ENCODE assay signal across 12 cellular contexts in genomic region chr5:139390639-139391569, GRCh38. TPM values are rescaled to one million over a fixed set of nuclear protein-coding genes. Genes with fewer than 3 reads are reported as not detected.
DNase-seq lines count a peak whose midpoint lies in the region; ATAC-seq and TF ChIP-seq lines count a peak whose summit lies in the region.
"Had no signal": no experiment of that assay in that cellular context is flagged by ENCODE, and none has a peak within 500 bp of the region (broad histone marks: within the 10 kb centered on the region; RNA-seq: fewer than 3 reads in every experiment).

No MANE protein-coding gene starts in this region.

- H3K9me3 ChIP-seq in muscle layer of duodenum (ENCODE audit: control insufficient read depth in 1 of 2, low read length in 2 of 2): no peaks in the 10 kb centered on the region
- H3K9me3 ChIP-seq in vagina: no peaks in the 10 kb centered on the region
- H3K9me3 ChIP-seq: thoracic aorta had no signal

- no peaks in the 10 kb centered on the region for H3K9me3 Mint-ChIP-seq in activated CD4-positive, alpha-beta memory T cell treated with anti-CD3 and anti-CD28 coated beads, Interleukin-2, amount 10 ng/mL, durations not matched to agents 7 days and 5 days

- peaks cover 11% of the 10 kb centered on the region for H3K27me3 ChIP-seq in muscle layer of duodenum (ENCODE audit: low read depth, low read length)
- peaks cover 5% of the 10 kb centered on the region for H3K27me3 ChIP-seq in vagina

- DNase-seq in AG08396 (ENCODE audit: low spot score) (peak; percentile 23), GM13977 (ENCODE audit: low spot score) (peak; percentile 38), NCI-H2107 treated with DMSO at 0.1 percent for 48 hours (lab: John Stamatoyannopoulos, UW; ENCODE audit: unreplicated experiment) (no peak), vagina (ENCODE audit: extremely low spot score in 2 of 2) (no peak)
- no peak for DNase-seq in activated CD4-positive, alpha-beta memory T cell treated with anti-CD3 and anti-CD28 coated beads, Interleukin-2, amount 10 ng/mL, durations not matched to agents 7 days and 5 days
- DNase-seq: DMS53 had no signal

- H3K4me1 Mint-ChIP-seq in activated CD4-positive, alpha-beta memory T cell treated with anti-CD3 and anti-CD28 coated beads, Interleukin-2, amount 10 ng/mL, durations not matched to agents 7 days and 5 days: peaks cover 64% of the 10 kb centered on the region

- H3K36me3 ChIP-seq in muscle layer of duodenum (ENCODE audit: control insufficient read depth in 1 of 2, insufficient read depth in 2 of 2, low read length in 2 of 2): no peaks in the 10 kb centered on the region
- H3K36me3 ChIP-seq in vagina: no peaks in the 10 kb centered on the region
- H3K36me3 ChIP-seq: SJSA1, thoracic aorta had no signal

- H3K4me1 ChIP-seq in muscle layer of duodenum (ENCODE audit: control insufficient read depth in 1 of 2, insufficient read depth in 2 of 2, low read length in 2 of 2): peaks cover 0 to 32% of the 10 kb centered on the region in 2 donors
- peaks cover 50% of the 10 kb centered on the region for H3K4me1 ChIP-seq in vagina

- H3K27ac ChIP-seq in muscle layer of duodenum (ENCODE audit: low read length): peak overlapping the region; percentile 8
- H3K27ac ChIP-seq in vagina: no peak overlapping the region
- H3K27ac ChIP-seq: SJSA1, thoracic aorta had no signal

- no peak for TF ChIP-seq POLR2A in vagina (IDR thresholded peaks at IDR 0.05)

- peaks cover 14% of the 10 kb centered on the region for H3K36me3 Mint-ChIP-seq in activated CD4-positive, alpha-beta memory T cell treated with anti-CD3 and anti-CD28 coated beads, Interleukin-2, amount 10 ng/mL, durations not matched to agents 7 days and 5 days (ENCODE audit: low read depth)

- in situ Hi-C loops in GM13977 (cut with MboI; ENCODE audit: low pct_unique_long_range_greater_than_20kb, low sequenced_read_pairs, unreplicated experiment): no loop called here

- peak overlapping the region; percentile 99 for H3K4me3 Mint-ChIP-seq in activated CD4-positive, alpha-beta memory T cell treated with anti-CD3 and anti-CD28 coated beads, Interleukin-2, amount 10 ng/mL, durations not matched to agents 7 days and 5 days

- POLR2A ChIA-PET in activated CD4-positive, alpha-beta memory T cell treated with anti-CD3 and anti-CD28 coated beads, Interleukin-2, amount 10 ng/mL, durations not matched to agents 7 days and 5 days (lab: Charles Lee): interaction anchor here (0.9 to 10.9 kb wide), 29 partner anchors 9 to 848 kb away, joined by 3 to 122 read pairs (median 5); partner anchors contain the start of genes ETF1, HSPA9, MATR3 and PAIP2

- intact Hi-C loops in vagina (cut with DNase I): no loop called here

- ATAC-seq in GM19452 (IDR thresholded peaks at IDR 0.05; ENCODE audit: unreplicated experiment) (no peak), GM21367 (IDR thresholded peaks at IDR 0.05; ENCODE audit: unreplicated experiment) (no peak)

- no peaks in the 10 kb centered on the region for H3K27me3 Mint-ChIP-seq in activated CD4-positive, alpha-beta memory T cell treated with anti-CD3 and anti-CD28 coated beads, Interleukin-2, amount 10 ng/mL, durations not matched to agents 7 days and 5 days

- H3K27ac Mint-ChIP-seq in activated CD4-positive, alpha-beta memory T cell treated with anti-CD3 and anti-CD28 coated beads, Interleukin-2, amount 10 ng/mL, durations not matched to agents 7 days and 5 days: peak overlapping the region; percentile 99

- no peak overlapping the region for H3K4me3 ChIP-seq in muscle layer of duodenum (ENCODE audit: low read depth in 1 of 2, low read length in 2 of 2)
- no peak overlapping the region for H3K4me3 ChIP-seq in vagina
- H3K4me3 ChIP-seq: SJSA1 had no signal

- TF ChIP-seq CTCF in GM13977 (IDR thresholded peaks at IDR 0.05; ENCODE audit: extremely low read depth, insufficient read depth, missing control alignments) (no peak), vagina (IDR thresholded peaks at IDR 0.05) (no peak)

- CTCF ChIA-PET in activated CD4-positive, alpha-beta memory T cell treated with anti-CD3 and anti-CD28 coated beads, Interleukin-2, amount 10 ng/mL, durations not matched to agents 7 days and 5 days (lab: Charles Lee): interaction anchor here (0.6 to 5.2 kb wide), 10 partner anchors 9 to 139 kb away, joined by 3 to 26 read pairs (median 6); partner anchors contain the start of genes PAIP2 and SPATA24

RNA-seq across cellular contexts. Expression of gene MZB1, which starts 1.2 kb away (rescaled TPM):
- 10 to 100 TPM; 48.1 TPM for total RNA-seq in activated CD4-positive, alpha-beta memory T cell treated with anti-CD3 and anti-CD28 coated beads, Interleukin-2, amount 10 ng/mL, durations not matched to agents 7 days and 5 days
- total RNA-seq in vagina: not detected
- total RNA-seq: epithelial cell of proximal tubule, SJSA1, thoracic aorta had no signal

RNA-seq across cellular contexts. Expression of gene PROB1, which starts 4.0 kb away (rescaled TPM):
- total RNA-seq in activated CD4-positive, alpha-beta memory T cell treated with anti-CD3 and anti-CD28 coated beads, Interleukin-2, amount 10 ng/mL, durations not matched to agents 7 days and 5 days: 1 to 10 TPM; 5.5 TPM
- total RNA-seq in vagina: 2.5 TPM

RNA-seq across cellular contexts. Expression of gene SLC23A1, which starts 7.8 kb away (rescaled TPM):
- total RNA-seq in activated CD4-positive, alpha-beta memory T cell treated with anti-CD3 and anti-CD28 coated beads, Interleukin-2, amount 10 ng/mL, durations not matched to agents 7 days and 5 days: 1 to 10 TPM; 1.0 to 1.8 TPM
- not detected for total RNA-seq in vagina
- total RNA-seq: epithelial cell of proximal tubule, SJSA1, thoracic aorta had no signal

RNA-seq across cellular contexts. Expression of gene SPATA24, which starts 13.0 kb away (rescaled TPM):
- 1 to 10 TPM; 9.4 to 9.5 TPM for total RNA-seq in activated CD4-positive, alpha-beta memory T cell treated with anti-CD3 and anti-CD28 coated beads, Interleukin-2, amount 10 ng/mL, durations not matched to agents 7 days and 5 days
- 12.3 TPM for total RNA-seq in vagina

RNA-seq across cellular contexts. Expression of gene DNAJC18, which starts 48.4 kb away (rescaled TPM):
- total RNA-seq in activated CD4-positive, alpha-beta memory T cell treated with anti-CD3 and anti-CD28 coated beads, Interleukin-2, amount 10 ng/mL, durations not matched to agents 7 days and 5 days: 10 to 100 TPM; 16.1 to 17.0 TPM
- total RNA-seq in vagina: 7.6 TPM

Comparison
In these comparisons a context has a peak if more than half of its experiments do, and no peak if none do; other contexts are left out.
1. DNase-seq: peak in AG08396 (single experiment) and GM13977 (single experiment); none in activated CD4-positive, alpha-beta memory T cell treated with anti-CD3 and anti-CD28 coated beads, Interleukin-2, amount 10 ng/mL, durations not matched to agents 7 days and 5 days (single experiment), NCI-H2107 treated with DMSO at 0.1 percent for 48 hours (single experiment) and vagina (0 of 2).
2. RNA of gene MZB1, which starts 1.2 kb away (total RNA-seq): 48.1 TPM in activated CD4-positive, alpha-beta memory T cell treated with anti-CD3 and anti-CD28 coated beads, Interleukin-2, amount 10 ng/mL, durations not matched to agents 7 days and 5 days; not detected in vagina (single experiment); every median in the first group is over 10 times any median in the second.